Comparison of ENCODE assay signal across 8 cellular contexts in genomic region chr17:58531661-58532554, GRCh38. TPM values are rescaled to one million over a fixed set of nuclear protein-coding genes. Genes with fewer than 3 reads are reported as not detected.
DNase-seq lines count a peak whose midpoint lies in the region; ATAC-seq, FAIRE-seq and TF ChIP-seq lines count a peak whose summit lies in the region.

No MANE protein-coding gene starts in this region.

- no peaks in the 10 kb centered on the region for H3K9me2 ChIP-seq in Karpas-422 (replicated peaks; ENCODE audit: insufficient read depth, low read length)

- no peaks in the 10 kb centered on the region for H3K36me3 Mint-ChIP-seq in central memory CD8-positive, alpha-beta T cell (ENCODE audit: insufficient read depth)

- DNase-seq in Karpas-422 = no peak
- DNase-seq in activated CD4-positive, CD25-positive, alpha-beta regulatory T cell (lab: John Stamatoyannopoulos, UW) = peak in 3 of 4 experiments; percentile 17 to 35 (median 34)
- DNase-seq in central memory CD8-positive, alpha-beta T cell (ENCODE audit: low spot score in 2 of 2) = peak; percentile 26 to 43
- DNase-seq in kidney = peak; percentile 83
- peak; percentile 61 for DNase-seq in stimulated activated CD4-positive, alpha-beta T cell treated with anti-CD3 and anti-CD28 coated beads, Interleukin-12 subunit alpha, Interleukin-12 subunit beta, amount 100 ng/mL, for 4 hours
- DNase-seq in AML-193 (lab: John Stamatoyannopoulos, UW) = no peak
- DNase-seq in DMS153 treated with DMSO at 0.1 percent for 48 hours (lab: John Stamatoyannopoulos, UW; ENCODE audit: unreplicated experiment) = no peak

- no peaks in the 10 kb centered on the region for H4K20me1 ChIP-seq in Karpas-422 (ENCODE audit: insufficient read depth, low read depth, low read length)

- no peak for TF ChIP-seq CTCF in kidney (IDR thresholded peaks at IDR 0.05; ENCODE audit: borderline replicate concordance, extremely low read depth, insufficient read depth)

- no peaks in the 10 kb centered on the region for H3K79me2 ChIP-seq in Karpas-422 (ENCODE audit: low read length)

- no peak for FAIRE-seq in kidney (lab: Jason Lieb, UNC)

- no peaks in the 10 kb centered on the region for H3K9me3 Mint-ChIP-seq in central memory CD8-positive, alpha-beta T cell

- H3K4me3 Mint-ChIP-seq in central memory CD8-positive, alpha-beta T cell = peak overlapping the region; percentile 41

- peak overlapping the region; percentile 36 for H3K4me2 ChIP-seq in Karpas-422 (ENCODE audit: low read depth, low read length, poor library complexity, severe bottlenecking)

- no peaks in the 10 kb centered on the region for H3K9me3 ChIP-seq in Karpas-422 (ENCODE audit: low read length)
- no peaks in the 10 kb centered on the region for H3K9me3 ChIP-seq in kidney (ENCODE audit: control insufficient read depth in 1 of 2, low read length in 2 of 2)

- H3K4me3 ChIP-seq in Karpas-422 (ENCODE audit: low read length) = peak overlapping the region; percentile 43; the same call in 1 of the 2 replicates
- peak overlapping the region; percentile 51 to 67 for H3K4me3 ChIP-seq in kidney (ENCODE audit: low read length in 2 of 2)

- H3K27me3 Mint-ChIP-seq in central memory CD8-positive, alpha-beta T cell = peaks cover 35% of the 10 kb centered on the region

- no peak overlapping the region for H3K27ac Mint-ChIP-seq in central memory CD8-positive, alpha-beta T cell (ENCODE audit: low read depth)

- H3K27me3 ChIP-seq in Karpas-422 (ENCODE audit: low read length) = no peaks in the 10 kb centered on the region

- intact Hi-C loops in kidney (cut with DNase I) = no loop called here

- H3K36me3 ChIP-seq in Karpas-422 (ENCODE audit: insufficient read depth, low read length) = no peaks in the 10 kb centered on the region
- no peaks in the 10 kb centered on the region for H3K36me3 ChIP-seq in kidney (ENCODE audit: control insufficient read depth in 1 of 2, insufficient read depth in 2 of 2, low read length in 2 of 2)

- ATAC-seq in GM19023 (IDR thresholded peaks at IDR 0.05; ENCODE audit: unreplicated experiment) = peak; percentile 59
- peak; percentile 71 for ATAC-seq in central memory CD8-positive, alpha-beta T cell (replicated peaks; ENCODE audit: extremely low read depth, poor library complexity, severe bottlenecking)

- H2AFZ ChIP-seq in Karpas-422 (ENCODE audit: low read length) = no peak overlapping the region

- peaks cover 9% of the 10 kb centered on the region for H3K4me1 ChIP-seq in Karpas-422 (ENCODE audit: low read length)
- peaks cover 0 to 27% of the 10 kb centered on the region in 2 donors for H3K4me1 ChIP-seq in kidney (ENCODE audit: control insufficient read depth in 1 of 2, insufficient read depth in 1 of 2, low read depth in 1 of 2, low read length in 2 of 2)

- no peak overlapping the region; the same call in 1 of the 2 replicates for H3K9ac ChIP-seq in Karpas-422 (ENCODE audit: low read length)
- H3K9ac ChIP-seq in kidney (ENCODE audit: low read length in 2 of 2) = peak overlapping the region; percentile 20 to 57

- no peaks in the 10 kb centered on the region for H3K4me1 Mint-ChIP-seq in central memory CD8-positive, alpha-beta T cell

- H3K27ac ChIP-seq in Karpas-422 (ENCODE audit: low read length) (no peak overlapping the region), kidney (ENCODE audit: low read depth in 2 of 2, low read length in 2 of 2) (peak overlapping the region in 1 of 2 donors; percentile 32)

RNA-seq across cellular contexts. Expression of gene MTMR4, which starts 17.5 kb away (rescaled TPM):
- 53.6 and 64.0 TPM in 2 replicates for total RNA-seq in Karpas-422 (2014; rRNA removed; shearing (Covaris generic); ENCODE audit: low replicate concordance)
- 42.9 TPM for total RNA-seq in kidney
- 13.3 TPM for polyA plus RNA-seq in kidney (ENCODE audit: insufficient read depth, low read depth, low replicate concordance)

RNA-seq across cellular contexts. Expression of gene HSF5, which starts 43.7 kb away (rescaled TPM):
- total RNA-seq in Karpas-422 (2014; rRNA removed; shearing (Covaris generic); ENCODE audit: low replicate concordance) = 0.11 and 0.82 TPM in 2 replicates
- total RNA-seq in kidney = 0.19 TPM
- polyA plus RNA-seq in kidney (ENCODE audit: insufficient read depth, low read depth, low replicate concordance) = not detected

Comparison
In these comparisons a context has a peak if more than half of its experiments do, and no peak if none do; other contexts are left out.
1. DNase-seq: peak in activated CD4-positive, CD25-positive, alpha-beta regulatory T cell (3 of 4), central memory CD8-positive, alpha-beta T cell (2 of 2), kidney (single experiment) and stimulated activated CD4-positive, alpha-beta T cell treated with anti-CD3 and anti-CD28 coated beads, Interleukin-12 subunit alpha, Interleukin-12 subunit beta, amount 100 ng/mL, for 4 hours (single experiment); none in Karpas-422 (single experiment), AML-193 (0 of 2) and DMS153 treated with DMSO at 0.1 percent for 48 hours (single experiment).